8 cellular contexts compared by ENCODE assay signal in the genomic region with DNA sequence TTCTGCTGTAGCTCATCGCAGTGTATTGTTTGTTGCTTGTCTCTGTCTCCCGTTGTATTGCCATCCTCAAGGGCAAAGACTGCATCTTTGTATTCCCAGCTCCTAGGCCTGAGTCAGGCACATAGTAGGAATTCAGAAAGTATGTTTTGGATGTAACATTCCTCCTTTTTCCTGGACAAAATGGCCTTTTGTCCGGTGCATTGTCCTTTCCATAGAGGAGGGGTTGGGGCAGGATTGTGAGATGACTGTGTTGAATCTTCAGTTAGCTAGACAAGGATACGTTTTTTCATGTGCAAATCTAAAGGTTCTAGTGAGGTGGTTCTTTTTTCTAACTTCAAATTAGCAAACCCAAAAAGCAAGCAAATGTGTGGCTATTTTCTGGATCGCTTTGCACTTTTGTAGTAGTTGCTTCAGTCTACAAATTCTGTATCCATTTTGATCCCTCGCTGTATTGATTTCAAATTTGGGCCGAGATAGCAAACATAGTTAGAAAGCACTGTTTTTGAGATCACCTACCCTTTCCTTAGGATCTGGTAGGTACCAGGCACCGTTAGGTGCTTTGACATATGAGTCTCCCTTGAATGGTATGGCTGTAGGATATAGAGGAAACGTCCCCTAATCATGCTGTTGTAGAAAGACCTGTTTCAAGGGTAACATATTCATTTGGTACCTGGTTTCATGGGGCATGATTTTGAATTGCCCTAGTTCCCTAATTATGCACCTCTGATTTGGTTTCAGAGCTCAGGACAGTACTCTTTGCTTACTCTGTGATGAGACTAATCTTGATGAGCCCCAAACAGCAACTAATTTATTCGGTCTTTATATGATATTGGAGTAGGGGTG. TPM values are rescaled to one million over a fixed set of nuclear protein-coding genes. Genes with fewer than 3 reads are reported as not detected.
DNase-seq lines count a peak whose midpoint lies in the region; ATAC-seq, FAIRE-seq and TF ChIP-seq lines count a peak whose summit lies in the region.

No MANE protein-coding gene starts in this region.

- TF ChIP-seq POLR2A in right lobe of liver (IDR thresholded peaks at IDR 0.05) (no peak), upper lobe of left lung (IDR thresholded peaks at IDR 0.05) (no peak)

- no peak for TF ChIP-seq EP300 in upper lobe of left lung (IDR thresholded peaks at IDR 0.05)

- H2AFZ ChIP-seq in astrocyte (ENCODE audit: low read depth, low read length): no peak overlapping the region

- peaks cover 18% of the 10 kb centered on the region for H3K36me3 ChIP-seq in astrocyte (ENCODE audit: insufficient read depth, low read length)
- H3K36me3 ChIP-seq in right lobe of liver: peaks cover 0 to 17% (median 0%) of the 10 kb centered on the region in 4 donors
- H3K36me3 ChIP-seq in upper lobe of left lung: peaks cover 0 to 23% (median 10%) of the 10 kb centered on the region in 4 donors

- peaks cover 59% of the 10 kb centered on the region for H3K79me2 ChIP-seq in astrocyte (ENCODE audit: insufficient read depth, low read length)

- H3K27me3 ChIP-seq in astrocyte (ENCODE audit: insufficient read depth, low read length) (no peaks in the 10 kb centered on the region), right lobe of liver (no peaks in the 10 kb centered on the region), upper lobe of left lung (no peaks in the 10 kb centered on the region)

- peak overlapping the region; percentile 97 for H3K9ac ChIP-seq in astrocyte (ENCODE audit: low read length)

- 44% methylated on average over 10 of the region's 10 CpGs for WGBS in right lobe of liver (ENCODE audit: insufficient coverage, low coverage, low lambda C conversion rate, missing lambda C conversion rate)
- WGBS in upper lobe of left lung, 2 donors: 50 to 54% methylated on average over 10 of the region's 10 CpGs

- H3K4me3 ChIP-seq in astrocyte (ENCODE audit: insufficient read depth, low read depth, low read length) (peak overlapping the region; percentile 98), right lobe of liver (peak overlapping the region; percentile 87 to 94 (median 94)), upper lobe of left lung (peak overlapping the region; percentile 72 to 84 (median 78))

- intact Hi-C loops in right lobe of liver (cut with DNase I): no loop called here

- H3K4me1 ChIP-seq in astrocyte (ENCODE audit: insufficient read depth, low read length) (peaks cover 19% of the 10 kb centered on the region), right lobe of liver (peaks cover 0 to 11% (median 4%) of the 10 kb centered on the region in 4 donors), upper lobe of left lung (peaks cover 14 to 21% (median 15%) of the 10 kb centered on the region in 4 donors)

- H3K36me3 Mint-ChIP-seq in activated naive CD4-positive, alpha-beta T cell treated with anti-CD3 and anti-CD28 coated beads, Interleukin-2, amount 50 U/mL, for 24 hours: no peaks in the 10 kb centered on the region
- H3K36me3 Mint-ChIP-seq in astrocyte (ENCODE audit: low read depth, unreplicated experiment): no peaks in the 10 kb centered on the region

- peaks cover 39% of the 10 kb centered on the region for H3K4me1 Mint-ChIP-seq in activated naive CD4-positive, alpha-beta T cell treated with anti-CD3 and anti-CD28 coated beads, Interleukin-2, amount 50 U/mL, for 24 hours
- peaks cover 17% of the 10 kb centered on the region for H3K4me1 Mint-ChIP-seq in astrocyte (ENCODE audit: low read depth, unreplicated experiment)

- no peak for FAIRE-seq in astrocyte (lab: Jason Lieb, UNC)

- H4K20me1 ChIP-seq in astrocyte (ENCODE audit: insufficient read depth, low read length): peaks cover 32% of the 10 kb centered on the region

- H3K27ac Mint-ChIP-seq in activated naive CD4-positive, alpha-beta T cell treated with anti-CD3 and anti-CD28 coated beads, Interleukin-2, amount 50 U/mL, for 24 hours: peak overlapping the region; percentile 96
- peak overlapping the region; percentile 91 for H3K27ac Mint-ChIP-seq in astrocyte (ENCODE audit: unreplicated experiment)

- ATAC-seq in right lobe of liver: no peak
- ATAC-seq in upper lobe of left lung (ENCODE audit: low FRiP score in 2 of 2): no peak
- no peak for ATAC-seq in HG03432 (IDR thresholded peaks at IDR 0.05; ENCODE audit: unreplicated experiment)
- ATAC-seq in GM21390 (IDR thresholded peaks at IDR 0.05; ENCODE audit: unreplicated experiment): no peak

- no peaks in the 10 kb centered on the region for H3K9me3 ChIP-seq in astrocyte (ENCODE audit: insufficient read depth, low read depth, low read length)
- no peaks in the 10 kb centered on the region for H3K9me3 ChIP-seq in right lobe of liver
- no peaks in the 10 kb centered on the region for H3K9me3 ChIP-seq in upper lobe of left lung

- H3K4me2 ChIP-seq in astrocyte (ENCODE audit: low read length): peak overlapping the region; percentile 94

- TF ChIP-seq CTCF in astrocyte (IDR thresholded peaks at IDR 0.05; ENCODE audit: insufficient read depth, low read depth, low read length): no peak
- TF ChIP-seq CTCF in right lobe of liver (IDR thresholded peaks at IDR 0.05): no peak
- no peak for TF ChIP-seq CTCF in upper lobe of left lung (IDR thresholded peaks at IDR 0.05)

- DNase-seq in activated naive CD4-positive, alpha-beta T cell treated with Interleukin-2 at 50 U/mL for 16 hours: no peak
- DNase-seq in astrocyte (ENCODE audit: low read depth) (peak; percentile 1), right lobe of liver (no peak), upper lobe of left lung (no peak), NCI-H1694 treated with DMSO at 0.1 percent for 48 hours (lab: John Stamatoyannopoulos, UW) (no peak)

- no peaks in the 10 kb centered on the region for H3K27me3 Mint-ChIP-seq in activated naive CD4-positive, alpha-beta T cell treated with anti-CD3 and anti-CD28 coated beads, Interleukin-2, amount 50 U/mL, for 24 hours
- no peaks in the 10 kb centered on the region for H3K27me3 Mint-ChIP-seq in astrocyte (ENCODE audit: low read depth, unreplicated experiment)

- peak overlapping the region; percentile 92 for H3K27ac ChIP-seq in astrocyte (ENCODE audit: low read depth, low read length)
- no peak overlapping the region for H3K27ac ChIP-seq in right lobe of liver
- no peak overlapping the region for H3K27ac ChIP-seq in upper lobe of left lung

- H3K4me3 Mint-ChIP-seq in activated naive CD4-positive, alpha-beta T cell treated with anti-CD3 and anti-CD28 coated beads, Interleukin-2, amount 50 U/mL, for 24 hours: peak overlapping the region; percentile 95
- peak overlapping the region; percentile 96 for H3K4me3 Mint-ChIP-seq in astrocyte (ENCODE audit: unreplicated experiment)

- H3K9me3 Mint-ChIP-seq in activated naive CD4-positive, alpha-beta T cell treated with anti-CD3 and anti-CD28 coated beads, Interleukin-2, amount 50 U/mL, for 24 hours: no peaks in the 10 kb centered on the region
- no peaks in the 10 kb centered on the region for H3K9me3 Mint-ChIP-seq in astrocyte (ENCODE audit: unreplicated experiment)

RNA-seq across cellular contexts. Expression of a gene that starts 1.2 kb away (rescaled TPM):
- total RNA-seq in astrocyte (35.6 and 37.6 TPM in 2 replicates), right lobe of liver (10 to 100 TPM; 12.4 to 18.6 (median 13.0) TPM), upper lobe of left lung (10 to 100 TPM; 12.7 to 36.0 (median 29.9) TPM)

RNA-seq across cellular contexts. Expression of a gene that starts 40.6 kb away (rescaled TPM):
- total RNA-seq in astrocyte (0.79 and 1.3 TPM in 2 replicates), right lobe of liver (10 to 100 TPM in 1 of 6 experiments, 1 to 10 TPM in 5; 3.3 to 14.3 (median 7.6) TPM), upper lobe of left lung (100 to 1,000 TPM in 5 of 6 donors, 10 to 100 TPM in 1; 59.5 to 216 (median 130) TPM)

RNA-seq across cellular contexts. Expression of a gene that starts 58.8 kb away (rescaled TPM):
- total RNA-seq in astrocyte (62.1 and 64.0 TPM in 2 replicates), right lobe of liver (10 to 100 TPM; 15.2 to 32.7 (median 19.5) TPM), upper lobe of left lung (100 to 1,000 TPM in 2 of 6 donors, 10 to 100 TPM in 4; 47.1 to 107 (median 88.2) TPM)
